In the genomic region with DNA sequence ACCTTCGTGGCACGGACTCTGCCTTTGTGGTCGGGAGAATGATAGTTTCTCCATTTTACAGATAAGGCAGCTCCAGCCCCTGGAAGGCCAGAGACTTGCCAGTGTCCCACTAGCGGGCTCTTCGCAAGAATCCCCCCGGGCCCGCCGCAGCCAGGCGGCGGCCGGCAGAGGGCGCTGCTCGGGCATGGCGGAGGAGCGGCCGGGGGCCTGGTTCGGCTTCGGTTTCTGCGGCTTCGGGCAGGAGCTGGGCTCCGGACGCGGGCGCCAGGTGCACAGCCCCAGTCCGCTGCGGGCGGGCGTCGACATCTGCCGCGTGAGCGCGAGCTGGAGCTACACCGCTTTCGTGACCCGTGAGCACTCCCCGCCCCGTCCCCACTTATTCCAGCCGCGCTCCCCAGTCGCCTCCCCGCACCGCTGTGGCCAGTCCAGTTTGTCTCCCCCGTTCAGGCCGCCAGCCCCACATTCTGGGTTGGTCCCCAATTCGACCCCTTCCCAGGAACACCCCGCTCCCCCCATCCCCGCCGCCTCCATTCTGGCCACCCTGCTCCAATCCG, we compare ENCODE assay signal across 8 cellular contexts. TPM values are rescaled to one million over a fixed set of nuclear protein-coding genes. Genes with fewer than 3 reads are reported as not detected.
DNase-seq lines count a peak whose midpoint lies in the region; ATAC-seq and TF ChIP-seq lines count a peak whose summit lies in the region.

No MANE protein-coding gene starts in this region.

- H3K4me2 ChIP-seq in BLaER1 = peak overlapping the region; percentile 97
- H3K4me2 ChIP-seq in neural cell (ENCODE audit: low read length) = peak overlapping the region; percentile 39

- TF ChIP-seq EP300 in neural cell (conservative IDR thresholded peaks at IDR 0.05; ENCODE audit: poor library complexity, severe bottlenecking) = no peak

- POLR2A ChIA-PET in Panc1 (lab: Charles Lee) = no interaction called here

- H3K4me1 ChIP-seq in BLaER1 (peaks cover 54% of the 10 kb centered on the region), Panc1 (ENCODE audit: control insufficient read depth, insufficient read depth, low read length) (peaks cover 17% of the 10 kb centered on the region)

- H3K27me3 ChIP-seq in BLaER1 (no peaks in the 10 kb centered on the region), Panc1 (ENCODE audit: control insufficient read depth, insufficient read depth, low read length) (no peaks in the 10 kb centered on the region), neural cell (ENCODE audit: insufficient read depth, low read depth, low read length) (peaks cover 15% of the 10 kb centered on the region)

- peak overlapping the region; percentile 89 to 95 for H3K4me3 Mint-ChIP-seq in stimulated activated naive CD8-positive, alpha-beta T cell treated with anti-CD3 and anti-CD28 coated beads, Interleukin-15, amount 100 ng/mL, for 72 hours

- H4K20me1 ChIP-seq in BLaER1 (peaks cover 52% of the 10 kb centered on the region), neural cell (ENCODE audit: insufficient read depth) (no peaks in the 10 kb centered on the region)

- peak overlapping the region in 1 of 2 donors; percentile 57 for H3K27ac Mint-ChIP-seq in stimulated activated naive CD8-positive, alpha-beta T cell treated with anti-CD3 and anti-CD28 coated beads, Interleukin-15, amount 100 ng/mL, for 72 hours

- H3K27ac ChIP-seq in BLaER1 = peak overlapping the region; percentile 97; the same call in 1 of the 2 replicates
- peak overlapping the region; percentile 96 for H3K27ac ChIP-seq in Panc1 (ENCODE audit: low read length)
- H3K27ac ChIP-seq in neural cell (ENCODE audit: low read length) = no peak overlapping the region

- no peak overlapping the region for H2AFZ ChIP-seq in neural cell (ENCODE audit: low read depth, low read length)

- no peaks in the 10 kb centered on the region for H3K27me3 Mint-ChIP-seq in stimulated activated naive CD8-positive, alpha-beta T cell treated with anti-CD3 and anti-CD28 coated beads, Interleukin-15, amount 100 ng/mL, for 72 hours

- H3K9me3 ChIP-seq in BLaER1 (no peaks in the 10 kb centered on the region), Panc1 (ENCODE audit: control insufficient read depth, insufficient read depth, low read depth, low read length) (no peaks in the 10 kb centered on the region), neural cell (ENCODE audit: low read length) (no peaks in the 10 kb centered on the region)

- in situ Hi-C loops in Panc1 (cut with HindIII; ENCODE audit: low pct_unique_long_range_greater_than_20kb, low sequenced_read_pairs) = no loop called here

- H3K79me2 ChIP-seq in neural cell (replicated peaks; ENCODE audit: insufficient read depth, low read length) = no peaks in the 10 kb centered on the region

- H3K9ac ChIP-seq in BLaER1 = peak overlapping the region; percentile 95
- H3K9ac ChIP-seq in neural cell (ENCODE audit: low read length) = peak overlapping the region; percentile 62

- intact Hi-C loops in Panc1 (cut with micrococcal nuclease; ENCODE audit: unreplicated experiment) = loop anchor here (2.0 kb wide), 2 partner anchors 92 to 314 kb away; no protein-coding TSS in a partner anchor

- TF ChIP-seq CTCF in Panc1 (IDR thresholded peaks at IDR 0.05) (peak; percentile 99), foreskin fibroblast (IDR thresholded peaks at IDR 0.05; ENCODE audit: low read depth, low read length) (peak; percentile 97), neural cell (IDR thresholded peaks at IDR 0.05; ENCODE audit: poor library complexity, severe bottlenecking) (peak; percentile 90)

- no peaks in the 10 kb centered on the region for H3F3A ChIP-seq in neural cell (ENCODE audit: insufficient read depth, low read length, poor library complexity, severe bottlenecking)

- no peaks in the 10 kb centered on the region for H3K9me2 ChIP-seq in neural cell (ENCODE audit: insufficient read depth, low read length)

- no TSS peak for BruUV-seq in Panc1 (replicated peaks; lab: Mats Ljungman, UMichigan)

- ATAC-seq in HG03521 (IDR thresholded peaks at IDR 0.05; ENCODE audit: unreplicated experiment) = peak; percentile 29
- ATAC-seq in Panc1 = peak; percentile 51
- no peak for ATAC-seq in stimulated activated naive CD8-positive, alpha-beta T cell treated with anti-CD3 and anti-CD28 coated beads, Interleukin-15, amount 100 ng/mL, for 72 hours

- CTCF ChIA-PET in Panc1 (lab: Charles Lee) = interaction anchor here (0.6 to 3.4 kb wide), 9 partner anchors 8 to 551 kb away, joined by 3 to 16 read pairs (median 5); no protein-coding TSS in a partner anchor

- peaks cover 64% of the 10 kb centered on the region for H3K36me3 ChIP-seq in BLaER1
- no peaks in the 10 kb centered on the region; the same call in 1 of the 2 replicates for H3K36me3 ChIP-seq in Panc1 (ENCODE audit: control insufficient read depth, insufficient read depth, low read length)
- H3K36me3 ChIP-seq in neural cell (ENCODE audit: insufficient read depth, low read length) = no peaks in the 10 kb centered on the region

- DNase-seq in Panc1 (ENCODE audit: low read depth, low spot score) (no peak), foreskin fibroblast (peak; percentile 59 to 91), OCI-M1 (lab: John Stamatoyannopoulos, UW) (no peak)
- DNase-seq in activated gamma-delta T cell treated with anti-CD3 and anti-CD28 coated beads, Interleukin-2, amount 50 U/mL, for 16 hours (ENCODE audit: low read depth) = peak; percentile 57
- peak; percentile 45 to 52 for DNase-seq in stimulated activated naive CD8-positive, alpha-beta T cell treated with anti-CD3 and anti-CD28 coated beads, Interleukin-15, amount 100 ng/mL, for 72 hours

- H3K4me1 Mint-ChIP-seq in stimulated activated naive CD8-positive, alpha-beta T cell treated with anti-CD3 and anti-CD28 coated beads, Interleukin-15, amount 100 ng/mL, for 72 hours = peaks cover 27% of the 10 kb centered on the region

- no peaks in the 10 kb centered on the region for H3K9me3 Mint-ChIP-seq in stimulated activated naive CD8-positive, alpha-beta T cell treated with anti-CD3 and anti-CD28 coated beads, Interleukin-15, amount 100 ng/mL, for 72 hours

- H3K4me3 ChIP-seq in BLaER1 = peak overlapping the region; percentile 87
- peak overlapping the region; percentile 77 to 81 for H3K4me3 ChIP-seq in Panc1 (ENCODE audit: low read depth in 2 of 2, low read length in 2 of 2)
- H3K4me3 ChIP-seq in foreskin fibroblast (ENCODE audit: low read depth in 1 of 2, low read length in 2 of 2) = peak overlapping the region; percentile 57 to 66
- peak overlapping the region; percentile 65 for H3K4me3 ChIP-seq in neural cell (ENCODE audit: low read length)

- peak; percentile 68 for TF ChIP-seq RAD21 in neural cell (conservative IDR thresholded peaks at IDR 0.05)

TF ChIP-seq in neural cell, 6 proteins besides CTCF, POLR2A, EP300 and RAD21:
- TF ChIP-seq EZH2 (IDR thresholded peaks at IDR 0.05; ENCODE audit: borderline replicate concordance, insufficient read depth, low read length, poor library complexity, severe bottlenecking) (no peak), TAF1 (IDR thresholded peaks at IDR 0.05; ENCODE audit: low read depth) (no peak), POLR2AphosphoS5 (IDR thresholded peaks at IDR 0.05) (peak; percentile 18), SMC3 (conservative IDR thresholded peaks at IDR 0.05; ENCODE audit: poor library complexity) (peak; percentile 84), MXI1 (conservative IDR thresholded peaks at IDR 0.05; ENCODE audit: poor library complexity, severe bottlenecking) (no peak)
- TF ChIP-seq, protein P1, sequence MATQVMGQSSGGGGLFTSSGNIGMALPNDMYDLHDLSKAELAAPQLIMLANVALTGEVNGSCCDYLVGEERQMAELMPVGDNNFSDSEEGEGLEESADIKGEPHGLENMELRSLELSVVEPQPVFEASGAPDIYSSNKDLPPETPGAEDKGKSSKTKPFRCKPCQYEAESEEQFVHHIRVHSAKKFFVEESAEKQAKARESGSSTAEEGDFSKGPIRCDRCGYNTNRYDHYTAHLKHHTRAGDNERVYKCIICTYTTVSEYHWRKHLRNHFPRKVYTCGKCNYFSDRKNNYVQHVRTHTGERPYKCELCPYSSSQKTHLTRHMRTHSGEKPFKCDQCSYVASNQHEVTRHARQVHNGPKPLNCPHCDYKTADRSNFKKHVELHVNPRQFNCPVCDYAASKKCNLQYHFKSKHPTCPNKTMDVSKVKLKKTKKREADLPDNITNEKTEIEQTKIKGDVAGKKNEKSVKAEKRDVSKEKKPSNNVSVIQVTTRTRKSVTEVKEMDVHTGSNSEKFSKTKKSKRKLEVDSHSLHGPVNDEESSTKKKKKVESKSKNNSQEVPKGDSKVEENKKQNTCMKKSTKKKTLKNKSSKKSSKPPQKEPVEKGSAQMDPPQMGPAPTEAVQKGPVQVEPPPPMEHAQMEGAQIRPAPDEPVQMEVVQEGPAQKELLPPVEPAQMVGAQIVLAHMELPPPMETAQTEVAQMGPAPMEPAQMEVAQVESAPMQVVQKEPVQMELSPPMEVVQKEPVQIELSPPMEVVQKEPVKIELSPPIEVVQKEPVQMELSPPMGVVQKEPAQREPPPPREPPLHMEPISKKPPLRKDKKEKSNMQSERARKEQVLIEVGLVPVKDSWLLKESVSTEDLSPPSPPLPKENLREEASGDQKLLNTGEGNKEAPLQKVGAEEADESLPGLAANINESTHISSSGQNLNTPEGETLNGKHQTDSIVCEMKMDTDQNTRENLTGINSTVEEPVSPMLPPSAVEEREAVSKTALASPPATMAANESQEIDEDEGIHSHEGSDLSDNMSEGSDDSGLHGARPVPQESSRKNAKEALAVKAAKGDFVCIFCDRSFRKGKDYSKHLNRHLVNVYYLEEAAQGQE (IDR thresholded peaks at IDR 0.05; ENCODE audit: borderline replicate concordance) = no peak

RNA-seq across cellular contexts. Expression of a gene that starts 1.9 kb away (rescaled TPM):
- total RNA-seq in Panc1 (2021; ENCODE audit: unreplicated experiment) = 23.6 TPM
- 28.6 TPM for polyA plus RNA-seq in Panc1 (2012; ENCODE audit: insufficient read length)
- polyA plus RNA-seq in neural cell = 4.5 and 8.2 TPM in 2 replicates
- polyA minus RNA-seq in neural cell = 4.1 and 4.3 TPM in 2 replicates

RNA-seq across cellular contexts. Expression of a gene that starts 21.5 kb away (rescaled TPM):
- 84.4 TPM for total RNA-seq in Panc1 (2021; ENCODE audit: unreplicated experiment)
- 124 TPM for polyA plus RNA-seq in Panc1 (2012; ENCODE audit: insufficient read length)
- polyA plus RNA-seq in neural cell = 41.3 and 51.4 TPM in 2 replicates
- 54.3 and 66.5 TPM in 2 replicates for polyA minus RNA-seq in neural cell

RNA-seq across cellular contexts. Expression of a gene that starts 24.3 kb away (rescaled TPM):
- 5.3 TPM for total RNA-seq in Panc1 (2021; ENCODE audit: unreplicated experiment)
- polyA plus RNA-seq in Panc1 (2012; ENCODE audit: insufficient read length) = 7.9 TPM
- polyA plus RNA-seq in neural cell = 20.1 and 34.6 TPM in 2 replicates
- 21.3 and 23.4 TPM in 2 replicates for polyA minus RNA-seq in neural cell

RNA-seq across cellular contexts. Expression of a gene that starts 37.7 kb away (rescaled TPM):
- 228 TPM for total RNA-seq in Panc1 (2021; ENCODE audit: unreplicated experiment)
- 134 TPM for polyA plus RNA-seq in Panc1 (2012; ENCODE audit: insufficient read length)
- 17.8 and 18.2 TPM in 2 replicates for polyA plus RNA-seq in neural cell
- polyA minus RNA-seq in neural cell = 12.4 and 16.2 TPM in 2 replicates

RNA-seq across cellular contexts. Expression of a gene that starts 53.5 kb away (rescaled TPM):
- 77.2 TPM for total RNA-seq in Panc1 (2021; ENCODE audit: unreplicated experiment)
- polyA plus RNA-seq in Panc1 (2012; ENCODE audit: insufficient read length) = 102 TPM
- 59.8 and 102 TPM in 2 replicates for polyA plus RNA-seq in neural cell
- 41.4 and 48.9 TPM in 2 replicates for polyA minus RNA-seq in neural cell

Comparison
In these comparisons a context has a peak if more than half of its experiments do, and no peak if none do; other contexts are left out.
1. DNase-seq: peak in activated gamma-delta T cell treated with anti-CD3 and anti-CD28 coated beads, Interleukin-2, amount 50 U/mL, for 16 hours (single experiment), foreskin fibroblast (2 of 2) and stimulated activated naive CD8-positive, alpha-beta T cell treated with anti-CD3 and anti-CD28 coated beads, Interleukin-15, amount 100 ng/mL, for 72 hours (2 of 2); none in Panc1 (single experiment) and OCI-M1 (single experiment).
2. Peak in every context shown above with its lines, with median percentiles within 50 percentile points of each other: H3K4me3 ChIP-seq and CTCF ChIP-seq.